3 cellular contexts compared by ENCODE assay signal in the genomic region with DNA sequence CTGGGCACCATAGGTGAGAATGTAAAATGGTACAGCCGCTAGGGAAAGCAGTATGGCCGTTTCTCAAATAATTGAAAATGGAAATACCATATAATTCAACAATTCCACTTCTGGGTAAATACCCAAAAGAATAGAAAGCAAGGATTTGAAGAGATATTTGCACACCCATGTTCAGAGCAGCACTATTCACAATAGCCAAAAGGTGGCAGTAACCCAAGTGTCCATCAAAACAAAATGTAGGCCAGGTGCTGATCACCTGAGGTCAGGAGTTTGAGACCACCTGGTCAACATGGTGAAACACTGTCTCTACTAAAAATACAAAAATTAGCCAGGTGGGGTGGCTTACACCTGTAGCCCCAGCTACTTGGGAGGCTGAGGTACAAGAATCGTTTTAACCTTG.
TF ChIP-seq lines count a peak whose summit lies in the region.

No MANE protein-coding gene starts in this region.

TF ChIP-seq in SK-N-SH, 30 proteins besides CTCF, POLR2A, EP300 and RAD21:
- TF ChIP-seq, protein P1, sequence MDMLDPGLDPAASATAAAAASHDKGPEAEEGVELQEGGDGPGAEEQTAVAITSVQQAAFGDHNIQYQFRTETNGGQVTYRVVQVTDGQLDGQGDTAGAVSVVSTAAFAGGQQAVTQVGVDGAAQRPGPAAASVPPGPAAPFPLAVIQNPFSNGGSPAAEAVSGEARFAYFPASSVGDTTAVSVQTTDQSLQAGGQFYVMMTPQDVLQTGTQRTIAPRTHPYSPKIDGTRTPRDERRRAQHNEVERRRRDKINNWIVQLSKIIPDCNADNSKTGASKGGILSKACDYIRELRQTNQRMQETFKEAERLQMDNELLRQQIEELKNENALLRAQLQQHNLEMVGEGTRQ (IDR thresholded peaks at IDR 0.05; ENCODE audit: borderline replicate concordance, low read depth, low read length) = no peak
- TF ChIP-seq GATA2 (CRISPR knock-in tag; IDR thresholded peaks at IDR 0.05) (no peak), POLR2AphosphoS5 (IDR thresholded peaks at IDR 0.05; ENCODE audit: low read depth, low read length) (no peak), FOXM1 (IDR thresholded peaks at IDR 0.05; ENCODE audit: low read depth) (no peak), TAF1 (IDR thresholded peaks at IDR 0.05; ENCODE audit: borderline replicate concordance, low read depth, low read length) (no peak), JUND (IDR thresholded peaks at IDR 0.05) (no peak), GABPA (IDR thresholded peaks at IDR 0.05; ENCODE audit: low read depth) (no peak), MEF2A (IDR thresholded peaks at IDR 0.05; ENCODE audit: borderline replicate concordance, low read depth) (no peak), RFX5 (IDR thresholded peaks at IDR 0.05; ENCODE audit: low read length) (no peak), YY1 (IDR thresholded peaks at IDR 0.05; ENCODE audit: low read depth) (no peak), FOXJ3 (CRISPR knock-in tag; IDR thresholded peaks at IDR 0.05) (no peak), NRF1 (IDR thresholded peaks at IDR 0.05; ENCODE audit: low read depth, low read length) (no peak)
- TF ChIP-seq, protein P2, sequence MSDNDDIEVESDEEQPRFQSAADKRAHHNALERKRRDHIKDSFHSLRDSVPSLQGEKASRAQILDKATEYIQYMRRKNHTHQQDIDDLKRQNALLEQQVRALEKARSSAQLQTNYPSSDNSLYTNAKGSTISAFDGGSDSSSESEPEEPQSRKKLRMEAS (IDR thresholded peaks at IDR 0.05; ENCODE audit: low read depth) = no peak
TF ChIP-seq in SK-N-SH: peak in this region for 0.

TF ChIP-seq in SK-N-SH treated with all-trans-retinoic acid at 6 μM for 48 hours, 23 proteins besides CTCF, POLR2A, EP300 and RAD21:
- no peak for TF ChIP-seq ISL1 (CRISPR knock-in tag; IDR thresholded peaks at IDR 0.05)
- no peak for TF ChIP-seq SNAI2 (CRISPR knock-in tag; IDR thresholded peaks at IDR 0.05)
- TF ChIP-seq, protein P3, sequence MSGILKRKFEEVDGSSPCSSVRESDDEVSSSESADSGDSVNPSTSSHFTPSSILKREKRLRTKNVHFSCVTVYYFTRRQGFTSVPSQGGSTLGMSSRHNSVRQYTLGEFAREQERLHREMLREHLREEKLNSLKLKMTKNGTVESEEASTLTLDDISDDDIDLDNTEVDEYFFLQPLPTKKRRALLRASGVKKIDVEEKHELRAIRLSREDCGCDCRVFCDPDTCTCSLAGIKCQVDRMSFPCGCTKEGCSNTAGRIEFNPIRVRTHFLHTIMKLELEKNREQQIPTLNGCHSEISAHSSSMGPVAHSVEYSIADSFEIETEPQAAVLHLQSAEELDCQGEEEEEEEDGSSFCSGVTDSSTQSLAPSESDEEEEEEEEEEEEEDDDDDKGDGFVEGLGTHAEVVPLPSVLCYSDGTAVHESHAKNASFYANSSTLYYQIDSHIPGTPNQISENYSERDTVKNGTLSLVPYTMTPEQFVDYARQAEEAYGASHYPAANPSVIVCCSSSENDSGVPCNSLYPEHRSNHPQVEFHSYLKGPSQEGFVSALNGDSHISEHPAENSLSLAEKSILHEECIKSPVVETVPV (CRISPR knock-in tag; IDR thresholded peaks at IDR 0.05) = no peak

TF ChIP-seq in H1, 55 proteins besides CTCF, POLR2A, EP300 and RAD21:
- TF ChIP-seq, protein P4, sequence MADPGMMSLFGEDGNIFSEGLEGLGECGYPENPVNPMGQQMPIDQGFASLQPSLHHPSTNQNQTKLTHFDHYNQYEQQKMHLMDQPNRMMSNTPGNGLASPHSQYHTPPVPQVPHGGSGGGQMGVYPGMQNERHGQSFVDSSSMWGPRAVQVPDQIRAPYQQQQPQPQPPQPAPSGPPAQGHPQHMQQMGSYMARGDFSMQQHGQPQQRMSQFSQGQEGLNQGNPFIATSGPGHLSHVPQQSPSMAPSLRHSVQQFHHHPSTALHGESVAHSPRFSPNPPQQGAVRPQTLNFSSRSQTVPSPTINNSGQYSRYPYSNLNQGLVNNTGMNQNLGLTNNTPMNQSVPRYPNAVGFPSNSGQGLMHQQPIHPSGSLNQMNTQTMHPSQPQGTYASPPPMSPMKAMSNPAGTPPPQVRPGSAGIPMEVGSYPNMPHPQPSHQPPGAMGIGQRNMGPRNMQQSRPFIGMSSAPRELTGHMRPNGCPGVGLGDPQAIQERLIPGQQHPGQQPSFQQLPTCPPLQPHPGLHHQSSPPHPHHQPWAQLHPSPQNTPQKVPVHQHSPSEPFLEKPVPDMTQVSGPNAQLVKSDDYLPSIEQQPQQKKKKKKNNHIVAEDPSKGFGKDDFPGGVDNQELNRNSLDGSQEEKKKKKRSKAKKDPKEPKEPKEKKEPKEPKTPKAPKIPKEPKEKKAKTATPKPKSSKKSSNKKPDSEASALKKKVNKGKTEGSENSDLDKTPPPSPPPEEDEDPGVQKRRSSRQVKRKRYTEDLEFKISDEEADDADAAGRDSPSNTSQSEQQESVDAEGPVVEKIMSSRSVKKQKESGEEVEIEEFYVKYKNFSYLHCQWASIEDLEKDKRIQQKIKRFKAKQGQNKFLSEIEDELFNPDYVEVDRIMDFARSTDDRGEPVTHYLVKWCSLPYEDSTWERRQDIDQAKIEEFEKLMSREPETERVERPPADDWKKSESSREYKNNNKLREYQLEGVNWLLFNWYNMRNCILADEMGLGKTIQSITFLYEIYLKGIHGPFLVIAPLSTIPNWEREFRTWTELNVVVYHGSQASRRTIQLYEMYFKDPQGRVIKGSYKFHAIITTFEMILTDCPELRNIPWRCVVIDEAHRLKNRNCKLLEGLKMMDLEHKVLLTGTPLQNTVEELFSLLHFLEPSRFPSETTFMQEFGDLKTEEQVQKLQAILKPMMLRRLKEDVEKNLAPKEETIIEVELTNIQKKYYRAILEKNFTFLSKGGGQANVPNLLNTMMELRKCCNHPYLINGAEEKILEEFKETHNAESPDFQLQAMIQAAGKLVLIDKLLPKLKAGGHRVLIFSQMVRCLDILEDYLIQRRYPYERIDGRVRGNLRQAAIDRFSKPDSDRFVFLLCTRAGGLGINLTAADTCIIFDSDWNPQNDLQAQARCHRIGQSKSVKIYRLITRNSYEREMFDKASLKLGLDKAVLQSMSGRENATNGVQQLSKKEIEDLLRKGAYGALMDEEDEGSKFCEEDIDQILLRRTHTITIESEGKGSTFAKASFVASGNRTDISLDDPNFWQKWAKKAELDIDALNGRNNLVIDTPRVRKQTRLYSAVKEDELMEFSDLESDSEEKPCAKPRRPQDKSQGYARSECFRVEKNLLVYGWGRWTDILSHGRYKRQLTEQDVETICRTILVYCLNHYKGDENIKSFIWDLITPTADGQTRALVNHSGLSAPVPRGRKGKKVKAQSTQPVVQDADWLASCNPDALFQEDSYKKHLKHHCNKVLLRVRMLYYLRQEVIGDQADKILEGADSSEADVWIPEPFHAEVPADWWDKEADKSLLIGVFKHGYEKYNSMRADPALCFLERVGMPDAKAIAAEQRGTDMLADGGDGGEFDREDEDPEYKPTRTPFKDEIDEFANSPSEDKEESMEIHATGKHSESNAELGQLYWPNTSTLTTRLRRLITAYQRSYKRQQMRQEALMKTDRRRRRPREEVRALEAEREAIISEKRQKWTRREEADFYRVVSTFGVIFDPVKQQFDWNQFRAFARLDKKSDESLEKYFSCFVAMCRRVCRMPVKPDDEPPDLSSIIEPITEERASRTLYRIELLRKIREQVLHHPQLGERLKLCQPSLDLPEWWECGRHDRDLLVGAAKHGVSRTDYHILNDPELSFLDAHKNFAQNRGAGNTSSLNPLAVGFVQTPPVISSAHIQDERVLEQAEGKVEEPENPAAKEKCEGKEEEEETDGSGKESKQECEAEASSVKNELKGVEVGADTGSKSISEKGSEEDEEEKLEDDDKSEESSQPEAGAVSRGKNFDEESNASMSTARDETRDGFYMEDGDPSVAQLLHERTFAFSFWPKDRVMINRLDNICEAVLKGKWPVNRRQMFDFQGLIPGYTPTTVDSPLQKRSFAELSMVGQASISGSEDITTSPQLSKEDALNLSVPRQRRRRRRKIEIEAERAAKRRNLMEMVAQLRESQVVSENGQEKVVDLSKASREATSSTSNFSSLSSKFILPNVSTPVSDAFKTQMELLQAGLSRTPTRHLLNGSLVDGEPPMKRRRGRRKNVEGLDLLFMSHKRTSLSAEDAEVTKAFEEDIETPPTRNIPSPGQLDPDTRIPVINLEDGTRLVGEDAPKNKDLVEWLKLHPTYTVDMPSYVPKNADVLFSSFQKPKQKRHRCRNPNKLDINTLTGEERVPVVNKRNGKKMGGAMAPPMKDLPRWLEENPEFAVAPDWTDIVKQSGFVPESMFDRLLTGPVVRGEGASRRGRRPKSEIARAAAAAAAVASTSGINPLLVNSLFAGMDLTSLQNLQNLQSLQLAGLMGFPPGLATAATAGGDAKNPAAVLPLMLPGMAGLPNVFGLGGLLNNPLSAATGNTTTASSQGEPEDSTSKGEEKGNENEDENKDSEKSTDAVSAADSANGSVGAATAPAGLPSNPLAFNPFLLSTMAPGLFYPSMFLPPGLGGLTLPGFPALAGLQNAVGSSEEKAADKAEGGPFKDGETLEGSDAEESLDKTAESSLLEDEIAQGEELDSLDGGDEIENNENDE (IDR thresholded peaks at IDR 0.05; ENCODE audit: insufficient replicate concordance, low read length) = no peak
- no peak for TF ChIP-seq KDM1A (IDR thresholded peaks at IDR 0.05; ENCODE audit: borderline replicate concordance, low read length)
- TF ChIP-seq SIX5 (IDR thresholded peaks at IDR 0.05; ENCODE audit: low read depth, low read length) = no peak
- TF ChIP-seq BACH1 (IDR thresholded peaks at IDR 0.05; ENCODE audit: low read length) = no peak
- no peak for TF ChIP-seq SUZ12 (IDR thresholded peaks at IDR 0.05; ENCODE audit: low read length)
- TF ChIP-seq SRF (IDR thresholded peaks at IDR 0.05; ENCODE audit: low read depth, low read length) = no peak
- no peak for TF ChIP-seq CREB1 (IDR thresholded peaks at IDR 0.05)
- TF ChIP-seq SP4 (IDR thresholded peaks at IDR 0.05; ENCODE audit: low read length) = no peak
